Comparison of ENCODE assay signal across 18 cellular contexts in genomic region chr16:70741779-70742125, GRCh38. TPM values are rescaled to one million over a fixed set of nuclear protein-coding genes. Genes with fewer than 3 reads are reported as not detected.
DNase-seq lines count a peak whose midpoint lies in the region; TF ChIP-seq lines count a peak whose summit lies in the region.
"Had no signal": no experiment of that assay in that cellular context is flagged by ENCODE, and none has a peak within 500 bp of the region (broad histone marks: within the 10 kb centered on the region; RNA-seq: fewer than 3 reads in every experiment).

No MANE protein-coding gene starts in this region.

- H3K4me3 ChIP-seq in Peyer's patch (no peak overlapping the region), hepatocyte (no peak overlapping the region), smooth muscle cell (no peak overlapping the region)
- H3K4me3 ChIP-seq: coronary artery had no signal

- no peak overlapping the region for H3K4me3 Mint-ChIP-seq in activated CD4-positive, alpha-beta T cell treated with anti-CD3 and anti-CD28 coated beads, Interleukin-2, amount 10 ng/mL, durations not matched to agents 7 days and 5 days

- DNase-seq in activated CD4-positive, alpha-beta T cell treated with anti-CD3 and anti-CD28 coated beads, Interleukin-2, amount 10 ng/mL, durations not matched to agents 7 days and 5 days, result no peak
- no peak for DNase-seq in activated CD4-positive, alpha-beta T cell treated with anti-CD3 and anti-CD28 coated beads for 48 hours
- DNase-seq in Peyer's patch (no peak), hepatocyte (ENCODE audit: low spot score) (no peak), smooth muscle cell (lab: John Stamatoyannopoulos, UW; ENCODE audit: unreplicated experiment) (no peak), GM13976 (ENCODE audit: low spot score) (no peak), NAMALWA (ENCODE audit: low spot score) (no peak)
- DNase-seq in activated CD4-positive, CD25-positive, alpha-beta regulatory T cell (lab: John Stamatoyannopoulos, UW), result no peak
- DNase-seq: activated gamma-delta T cell treated with Interleukin-2 at 50 U/mL for 16 hours; foreskin keratinocyte; KG1; midbrain; NCI-H2081 treated with DMSO at 0.1 percent for 48 hours; NCI-H510A treated with DMSO at 0.1 percent for 48 hours; nucleus accumbens; stimulated activated CD4-positive, alpha-beta T cell treated with anti-CD3 and anti-CD28 coated beads, Interleukin-4, amount 100 ng/mL, for 24 hours had no signal

- H3K4me1 ChIP-seq in Peyer's patch, result peaks cover 4 to 34% (median 16%) of the 10 kb centered on the region in 4 donors
- H3K4me1 ChIP-seq in hepatocyte (ENCODE audit: insufficient read depth), result peaks cover 41% of the 10 kb centered on the region
- H3K4me1 ChIP-seq in smooth muscle cell (ENCODE audit: low read depth), result peaks cover 8% of the 10 kb centered on the region

- CTCF ChIA-PET in activated CD4-positive, alpha-beta T cell treated with anti-CD3 and anti-CD28 coated beads, Interleukin-2, amount 10 ng/mL, durations not matched to agents 7 days and 5 days (lab: Charles Lee), result no interaction called here

- H4K20me1 ChIP-seq in hepatocyte (ENCODE audit: insufficient read depth, poor library complexity, severe bottlenecking), result no peaks in the 10 kb centered on the region
- peaks cover 11% of the 10 kb centered on the region for H4K20me1 ChIP-seq in smooth muscle cell (ENCODE audit: low read depth)

- WGBS in hepatocyte (ENCODE audit: low lambda C conversion rate, missing lambda C conversion rate), result 92% methylated on average over 9 of the region's 9 CpGs
- WGBS in smooth muscle cell (ENCODE audit: low lambda C conversion rate), result 96% methylated on average over 9 of the region's 9 CpGs

- TF ChIP-seq CTCF in Peyer's patch (IDR thresholded peaks at IDR 0.05), result no peak
- no peak for TF ChIP-seq CTCF in hepatocyte (IDR thresholded peaks at IDR 0.05; ENCODE audit: poor library complexity)
- no peak for TF ChIP-seq CTCF in smooth muscle cell (IDR thresholded peaks at IDR 0.05; ENCODE audit: borderline replicate concordance, insufficient read depth, poor library complexity, severe bottlenecking)
- TF ChIP-seq CTCF in GM13976 (IDR thresholded peaks at IDR 0.05; ENCODE audit: borderline replicate concordance, control extremely low read depth, extremely low read depth, insufficient read depth, missing control alignments), result no peak

- POLR2A ChIA-PET in activated CD4-positive, alpha-beta T cell treated with anti-CD3 and anti-CD28 coated beads, Interleukin-2, amount 10 ng/mL, durations not matched to agents 7 days and 5 days (lab: Charles Lee), result no interaction called here

- H3K27ac ChIP-seq in Peyer's patch, result peak overlapping the region in 3 of 4 donors; percentile 25 to 64 (median 59)
- H3K27ac ChIP-seq in hepatocyte, result peak overlapping the region; percentile 20
- H3K27ac ChIP-seq in smooth muscle cell (ENCODE audit: low read depth), result peak overlapping the region; percentile 47
- H3K27ac ChIP-seq: C4-2B, coronary artery, foreskin keratinocyte had no signal

- H3K27me3 Mint-ChIP-seq in activated CD4-positive, alpha-beta T cell treated with anti-CD3 and anti-CD28 coated beads, Interleukin-2, amount 10 ng/mL, durations not matched to agents 7 days and 5 days, result no peaks in the 10 kb centered on the region

- H3K27me3 ChIP-seq in Peyer's patch (no peaks in the 10 kb centered on the region), hepatocyte (no peaks in the 10 kb centered on the region), smooth muscle cell (ENCODE audit: low read depth) (no peaks in the 10 kb centered on the region)
- H3K27me3 ChIP-seq: foreskin keratinocyte had no signal

- H3K9ac ChIP-seq in smooth muscle cell (ENCODE audit: low read depth), result no peak overlapping the region

- H3K9me2 ChIP-seq in hepatocyte (replicated peaks; ENCODE audit: insufficient read depth), result no peaks in the 10 kb centered on the region

- H3K4me1 Mint-ChIP-seq in activated CD4-positive, alpha-beta T cell treated with anti-CD3 and anti-CD28 coated beads, Interleukin-2, amount 10 ng/mL, durations not matched to agents 7 days and 5 days, result peaks cover 79% of the 10 kb centered on the region

- H2AFZ ChIP-seq in hepatocyte, result no peak overlapping the region
- no peak overlapping the region for H2AFZ ChIP-seq in smooth muscle cell (ENCODE audit: low read depth)

- in situ Hi-C loops in GM13976 (cut with MboI; ENCODE audit: low sequenced_read_pairs, unreplicated experiment), result no loop called here

- H3K9me3 Mint-ChIP-seq in activated CD4-positive, alpha-beta T cell treated with anti-CD3 and anti-CD28 coated beads, Interleukin-2, amount 10 ng/mL, durations not matched to agents 7 days and 5 days, result peaks cover 5% of the 10 kb centered on the region

- H3K4me2 ChIP-seq in hepatocyte (no peak overlapping the region), smooth muscle cell (no peak overlapping the region)

- no peaks in the 10 kb centered on the region for H3K9me3 ChIP-seq in Peyer's patch
- no peaks in the 10 kb centered on the region for H3K9me3 ChIP-seq in hepatocyte (ENCODE audit: low read depth)
- H3K9me3 ChIP-seq in smooth muscle cell (replicated peaks; ENCODE audit: low read depth), result no peaks in the 10 kb centered on the region

- peak overlapping the region; percentile 100 for H3K27ac Mint-ChIP-seq in activated CD4-positive, alpha-beta T cell treated with anti-CD3 and anti-CD28 coated beads, Interleukin-2, amount 10 ng/mL, durations not matched to agents 7 days and 5 days

- H3K36me3 Mint-ChIP-seq in activated CD4-positive, alpha-beta T cell treated with anti-CD3 and anti-CD28 coated beads, Interleukin-2, amount 10 ng/mL, durations not matched to agents 7 days and 5 days (ENCODE audit: low read depth), result peaks cover 53% of the 10 kb centered on the region

- H3K36me3 ChIP-seq in Peyer's patch (peaks cover 0 to 20% (median 0%) of the 10 kb centered on the region in 3 donors), hepatocyte (replicated peaks; ENCODE audit: insufficient read depth, low read depth) (no peaks in the 10 kb centered on the region), smooth muscle cell (ENCODE audit: low read depth) (no peaks in the 10 kb centered on the region)

- no peak for TF ChIP-seq POLR2A in Peyer's patch (IDR thresholded peaks at IDR 0.05)

- H3K79me2 ChIP-seq in hepatocyte (no peaks in the 10 kb centered on the region), smooth muscle cell (ENCODE audit: low read depth) (no peaks in the 10 kb centered on the region)

- H3F3A ChIP-seq in smooth muscle cell (ENCODE audit: low read depth), result peaks cover 6% of the 10 kb centered on the region

RNA-seq across cellular contexts. Expression of gene MTSS2, which starts 55.9 kb away (rescaled TPM):
- total RNA-seq in activated CD4-positive, alpha-beta T cell treated with anti-CD3 and anti-CD28 coated beads, Interleukin-2, amount 10 ng/mL, durations not matched to agents 7 days and 5 days, result 1 to 10 TPM; 7.1 to 9.2 TPM
- total RNA-seq in Peyer's patch (100 to 1,000 TPM in 1 of 4 donors, 10 to 100 TPM in 3; 12.1 to 115 (median 30.4) TPM), hepatocyte (16.1 and 19.6 TPM in 2 replicates), smooth muscle cell (19.5 and 27.1 TPM in 2 replicates)
- polyA plus RNA-seq in hepatocyte (10.4 and 16.5 TPM in 2 replicates), smooth muscle cell (4.2 and 8.7 TPM in 2 replicates)

RNA-seq across cellular contexts. Expression of gene VAC14, which starts 59.2 kb away (rescaled TPM):
- 10 to 100 TPM; 35.9 to 37.1 TPM for total RNA-seq in activated CD4-positive, alpha-beta T cell treated with anti-CD3 and anti-CD28 coated beads, Interleukin-2, amount 10 ng/mL, durations not matched to agents 7 days and 5 days
- 100 to 1,000 TPM in 1 of 4 donors, 10 to 100 TPM in 3; 44.0 to 106 (median 64.5) TPM for total RNA-seq in Peyer's patch
- total RNA-seq in hepatocyte, result 34.5 and 35.8 TPM in 2 replicates
- 49.4 and 51.4 TPM in 2 replicates for polyA plus RNA-seq in hepatocyte
- 22.7 and 27.9 TPM in 2 replicates for total RNA-seq in smooth muscle cell
- polyA plus RNA-seq in smooth muscle cell, result 42.0 and 52.3 TPM in 2 replicates
